In the genomic region with DNA sequence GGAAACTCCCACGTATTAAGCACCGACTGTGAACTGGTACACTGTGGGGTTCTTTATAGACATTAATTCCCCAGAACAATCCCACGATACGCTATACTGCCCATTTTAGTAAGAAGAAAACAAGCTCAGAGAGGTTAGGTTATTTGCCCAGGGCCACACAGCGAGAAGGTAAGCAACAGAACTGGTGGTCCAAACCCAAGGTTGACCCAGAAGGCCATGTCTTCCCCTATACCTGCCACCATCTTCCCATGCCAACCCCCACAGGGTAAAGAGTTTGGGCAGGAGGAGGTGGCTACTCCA, we compare ENCODE assay signal across 21 cellular contexts.
DNase-seq lines count a peak whose midpoint lies in the region; ATAC-seq, FAIRE-seq and TF ChIP-seq lines count a peak whose summit lies in the region.
"Had no signal": no experiment of that assay in that cellular context is flagged by ENCODE, and none has a peak within 500 bp of the region (broad histone marks: within the 10 kb centered on the region; RNA-seq: fewer than 3 reads in every experiment).

No MANE protein-coding gene starts in this region.

- peak overlapping the region; percentile 46 to 68 (median 64) for H3K4me3 Mint-ChIP-seq in brain

- peaks cover 42% of the 10 kb centered on the region for H3K27me3 Mint-ChIP-seq in brain

- H3K4me3 ChIP-seq in HepG2 (replicated peaks in 1 of 3; ENCODE audit: insufficient read depth in 1 of 3, low read depth in 2 of 3, low read length in 3 of 3) (no peak overlapping the region; a peak in 1 of 6 replicates), right lobe of liver (no peak overlapping the region), neural cell (ENCODE audit: low read length) (peak overlapping the region; percentile 50)
- H3K4me3 ChIP-seq: ascending aorta, BLaER1, lower lobe of right lung had no signal

- H2AFZ ChIP-seq in HepG2 (ENCODE audit: low read length) (no peak overlapping the region), neural cell (ENCODE audit: low read depth, low read length) (no peak overlapping the region)

- TF ChIP-seq CTCF in HepG2 (CRISPR knock-in tag; IDR thresholded peaks at IDR 0.05) (no peak), right lobe of liver (IDR thresholded peaks at IDR 0.05) (no peak), brain (conservative IDR thresholded peaks at IDR 0.05) (no peak), neural cell (IDR thresholded peaks at IDR 0.05; ENCODE audit: poor library complexity, severe bottlenecking) (no peak)

- TF ChIP-seq RAD21 in HepG2 (CRISPR knock-in tag; IDR thresholded peaks at IDR 0.05) (no peak), neural cell (conservative IDR thresholded peaks at IDR 0.05) (no peak)

- no peaks in the 10 kb centered on the region for H3K9me3 Mint-ChIP-seq in brain
- H3K9me3 Mint-ChIP-seq: activated naive CD4-positive, alpha-beta T cell treated with anti-CD3 and anti-CD28 coated beads, Interleukin-2, amount 50 U/mL, for 72 hours had no signal

- H3K79me2 ChIP-seq in HepG2 (ENCODE audit: insufficient read depth, low read length) (no peaks in the 10 kb centered on the region), neural cell (replicated peaks; ENCODE audit: insufficient read depth, low read length) (no peaks in the 10 kb centered on the region)

- TF ChIP-seq EP300 in HepG2 (IDR thresholded peaks at IDR 0.05; ENCODE audit: low read depth in 2 of 2, low read length in 2 of 2) (no peak), HepG2 (CRISPR knock-in tag; IDR thresholded peaks at IDR 0.05; ENCODE audit: borderline replicate concordance) (no peak), neural cell (conservative IDR thresholded peaks at IDR 0.05; ENCODE audit: poor library complexity, severe bottlenecking) (no peak)

- intact Hi-C loops in HepG2 (cut with micrococcal nuclease; ENCODE audit: unreplicated experiment): loop anchor here (1.0 to 5.0 kb wide), 4 partner anchors 162 to 299 kb away; no protein-coding TSS in a partner anchor
- intact Hi-C loops in right lobe of liver (cut with DNase I): loop anchor here in 1 of 2 donors (5.0 kb wide), 1 partner anchor 280 kb away; no protein-coding TSS in a partner anchor

- FAIRE-seq in HepG2 (lab: Jason Lieb, UNC): no peak
- FAIRE-seq: A204.1, keratinocyte had no signal

- CTCF ChIA-PET in HepG2 (lab: Yijun Ruan, JAX; ENCODE audit: low intra/inter-chr PET ratio, low total read pairs): interaction anchor here (1.2 to 4.1 kb wide), 3 partner anchors 162 to 279 kb away, joined by 5 to 23 read pairs (median 15); no protein-coding TSS in a partner anchor

- in situ Hi-C loops in HepG2 (cut with HindIII; ENCODE audit: extremely low pct_ligation_motif_present, low pct_unique_long_range_greater_than_20kb): loop anchor here (5.0 to 10.0 kb wide), 2 partner anchors 160 to 273 kb away; no protein-coding TSS in a partner anchor

- TF ChIP-seq POLR2A in HepG2 (IDR thresholded peaks at IDR 0.05; ENCODE audit: insufficient read depth in 1 of 2, low read depth in 2 of 2, low read length in 2 of 2): no peak
- TF ChIP-seq POLR2A in right lobe of liver (IDR thresholded peaks at IDR 0.05): no peak

- H3K27me3 ChIP-seq in HepG2 (ENCODE audit: control insufficient read depth in 1 of 2, insufficient read depth in 2 of 2, low read length in 2 of 2) (peaks cover 0 to 47% of the 10 kb centered on the region in 2 experiments; a peak in 3 of 5 replicates), right lobe of liver (no peaks in the 10 kb centered on the region), neural cell (ENCODE audit: insufficient read depth, low read depth, low read length) (peaks cover 22% of the 10 kb centered on the region)
- H3K27me3 ChIP-seq: ascending aorta had no signal

- H3F3A ChIP-seq in neural cell (ENCODE audit: insufficient read depth, low read length, poor library complexity, severe bottlenecking): no peaks in the 10 kb centered on the region

- no peak overlapping the region for H3K27ac Mint-ChIP-seq in brain
- H3K27ac Mint-ChIP-seq: activated naive CD4-positive, alpha-beta T cell treated with anti-CD3 and anti-CD28 coated beads, Interleukin-2, amount 50 U/mL, for 72 hours had no signal

- 53% methylated on average over 5 of the region's 5 CpGs for WGBS in HepG2 (ENCODE audit: low lambda C conversion rate)
- 100% methylated on average over 1 of the region's 5 CpGs for WGBS in right lobe of liver (ENCODE audit: insufficient coverage, low coverage, low lambda C conversion rate, missing lambda C conversion rate)

- peak overlapping the region; percentile 56 for H3K4me2 ChIP-seq in HepG2 (ENCODE audit: low read depth, low read length)
- H3K4me2 ChIP-seq in neural cell (ENCODE audit: low read length): no peak overlapping the region
- H3K4me2 ChIP-seq: BLaER1 had no signal

- POLR2A ChIA-PET in HepG2 (lab: Yijun Ruan, JAX): no interaction called here

- no peaks in the 10 kb centered on the region for H3K36me3 Mint-ChIP-seq in brain
- H3K36me3 Mint-ChIP-seq: activated naive CD4-positive, alpha-beta T cell treated with anti-CD3 and anti-CD28 coated beads, Interleukin-2, amount 50 U/mL, for 72 hours had no signal

- BruUV-seq in HepG2 (replicated peaks; lab: Mats Ljungman, UMichigan): no TSS peak

- H3K36me3 ChIP-seq in HepG2 (replicated peaks in 1 of 2; ENCODE audit: control insufficient read depth in 1 of 2, insufficient read depth in 2 of 2, low read length in 2 of 2) (no peaks in the 10 kb centered on the region), right lobe of liver (no peaks in the 10 kb centered on the region), neural cell (ENCODE audit: insufficient read depth, low read length) (no peaks in the 10 kb centered on the region)
- H3K36me3 ChIP-seq: ascending aorta, BLaER1, lower lobe of right lung, neutrophil had no signal

- no peak for DNase-seq in HepG2 (ENCODE audit: low spot score)
- no peak for DNase-seq in right lobe of liver
- DNase-seq in DMS153 treated with DMSO at 0.1 percent for 48 hours (lab: John Stamatoyannopoulos, UW; ENCODE audit: unreplicated experiment): no peak
- no peak for DNase-seq in NCI-H1417 treated with DMSO at 0.1 percent for 48 hours (lab: John Stamatoyannopoulos, UW)
- no peak for DNase-seq in medulla oblongata (ENCODE audit: extremely low spot score)
- DNase-seq: foreskin keratinocyte; NCI-H1048; NCI-H2029; SHP77 treated with DMSO at 0.1 percent for 48 hours; stimulated activated CD4-positive, alpha-beta T cell treated with anti-CD3 and anti-CD28 coated beads, Interleukin-4, amount 100 ng/mL, for 1 hour; stimulated activated naive CD4-positive, alpha-beta T cell treated with Interleukin-2 at 50 U/mL for 16 hours had no signal

- no peak overlapping the region for H3K9ac ChIP-seq in HepG2 (ENCODE audit: insufficient read depth, low read depth, low read length)
- no peak overlapping the region for H3K9ac ChIP-seq in neural cell (ENCODE audit: low read length)
- H3K9ac ChIP-seq: BLaER1 had no signal

- H3K9me2 ChIP-seq in neural cell (ENCODE audit: insufficient read depth, low read length): no peaks in the 10 kb centered on the region

- H3K27ac ChIP-seq in HepG2 (ENCODE audit: extremely low read length, insufficient read depth, low read length) (no peak overlapping the region), right lobe of liver (no peak overlapping the region), neural cell (ENCODE audit: low read length) (no peak overlapping the region)
- H3K27ac ChIP-seq: ascending aorta, BLaER1, foreskin keratinocyte, lower lobe of right lung, neutrophil had no signal

- peaks cover 7% of the 10 kb centered on the region for H3K4me1 Mint-ChIP-seq in brain

- H4K20me1 ChIP-seq in HepG2 (ENCODE audit: insufficient read depth, low read length): no peaks in the 10 kb centered on the region
- H4K20me1 ChIP-seq in neural cell (ENCODE audit: insufficient read depth): no peaks in the 10 kb centered on the region
- H4K20me1 ChIP-seq: BLaER1 had no signal

- H3K9me3 ChIP-seq in HepG2 (ENCODE audit: low read length) (no peaks in the 10 kb centered on the region), right lobe of liver (no peaks in the 10 kb centered on the region), neural cell (ENCODE audit: low read length) (no peaks in the 10 kb centered on the region)
- H3K9me3 ChIP-seq: ascending aorta, BLaER1, lower lobe of right lung, neutrophil had no signal

- H3K4me1 ChIP-seq in HepG2 (ENCODE audit: insufficient read depth, low read length) (peaks cover 4% of the 10 kb centered on the region; the same call in 1 of the 2 replicates), right lobe of liver (no peaks in the 10 kb centered on the region)
- H3K4me1 ChIP-seq: ascending aorta, foreskin keratinocyte, lower lobe of right lung had no signal

- ATAC-seq in HepG2 (no peak), right lobe of liver (no peak), HG03378 (IDR thresholded peaks at IDR 0.05; ENCODE audit: unreplicated experiment) (no peak)

TF ChIP-seq in HepG2, 621 proteins besides CTCF, POLR2A, EP300 and RAD21 (continues in another document):
- TF ChIP-seq ZNF768 (CRISPR knock-in tag; IDR thresholded peaks at IDR 0.05) (peak; percentile 65; the same call in 1 of the 2 replicates), ZNF562 (CRISPR knock-in tag; IDR thresholded peaks at IDR 0.05; ENCODE audit: borderline replicate concordance) (no peak), ARNTL (CRISPR knock-in tag; IDR thresholded peaks at IDR 0.05) (no peak), SP5 (CRISPR knock-in tag; IDR thresholded peaks at IDR 0.05; ENCODE audit: borderline replicate concordance, low read depth) (no peak), ZMYM3 (CRISPR knock-in tag; IDR thresholded peaks at IDR 0.05) (peak; percentile 69)

TF ChIP-seq in neural cell, 6 proteins besides CTCF, POLR2A, EP300 and RAD21 (continues in another document):
- TF ChIP-seq TAF1 (IDR thresholded peaks at IDR 0.05; ENCODE audit: low read depth): no peak
- no peak for TF ChIP-seq MXI1 (conservative IDR thresholded peaks at IDR 0.05; ENCODE audit: poor library complexity, severe bottlenecking)
- TF ChIP-seq POLR2AphosphoS5 (IDR thresholded peaks at IDR 0.05): no peak
